ENCODE assay signal across 8 cellular contexts in genomic region chr1:155250246-155250632, GRCh38. TPM values are rescaled to one million over a fixed set of nuclear protein-coding genes. Genes with fewer than 3 reads are reported as not detected.
DNase-seq lines count a peak whose midpoint lies in the region; ATAC-seq and TF ChIP-seq lines count a peak whose summit lies in the region.

No MANE protein-coding gene starts in this region.

- POLR2A ChIA-PET in WTC11 (lab: Charles Lee): interaction anchor here (0.5 to 1.7 kb wide), 6 partner anchors 11 to 68 kb away, joined by 3 to 6 read pairs (median 4); partner anchors contain the start of gene CLK2

- H3K36me3 ChIP-seq in GM06990 (ENCODE audit: control insufficient read depth, insufficient read depth, low read length) (no peaks in the 10 kb centered on the region; the same call in 1 of the 2 replicates), GM23338 (ENCODE audit: insufficient read depth) (no peaks in the 10 kb centered on the region), mucosa of rectum (ENCODE audit: control insufficient read depth in 2 of 2, insufficient read depth in 2 of 2, low read length in 2 of 2) (no peaks in the 10 kb centered on the region)

- DNase-seq in GM06990 (ENCODE audit: extremely low read depth, insufficient read length): no peak
- peak; percentile 36 for DNase-seq in GM23338 (ENCODE audit: low spot score)
- DNase-seq in WTC11 (ENCODE audit: low spot score): peak; percentile 31
- DNase-seq in activated CD8-positive, alpha-beta memory T cell treated with anti-CD3 and anti-CD28 coated beads, Interleukin-2, amount 50 U/mL, for 4 hours: no peak
- no peak for DNase-seq in Calu3
- DNase-seq in NCI-H1436 (lab: John Stamatoyannopoulos, UW): no peak
- no peak for DNase-seq in GM19238 (ENCODE audit: insufficient read length, low spot score)

- no peak overlapping the region for H3K27ac ChIP-seq in GM23338 (ENCODE audit: low read depth)
- peak overlapping the region in 1 of 2 donors; percentile 23 for H3K27ac ChIP-seq in mucosa of rectum (ENCODE audit: low read depth in 2 of 2, low read length in 2 of 2)

- H3K27me3 ChIP-seq in GM06990 (replicated peaks; ENCODE audit: control insufficient read depth, insufficient read depth, low read length): no peaks in the 10 kb centered on the region
- H3K27me3 ChIP-seq in GM23338 (ENCODE audit: insufficient read depth): peaks cover 16% of the 10 kb centered on the region
- H3K27me3 ChIP-seq in mucosa of rectum (ENCODE audit: control insufficient read depth in 2 of 2, insufficient read depth in 2 of 2, low read length in 2 of 2): no peaks in the 10 kb centered on the region

- no peaks in the 10 kb centered on the region for H4K20me1 ChIP-seq in GM23338 (replicated peaks; ENCODE audit: insufficient read depth)

- H2AFZ ChIP-seq in GM23338: 0 out of 2 replicates have a peak overlapping the region, but pooled peaks have one; percentile 89

- H3K79me2 ChIP-seq in GM23338 (replicated peaks; ENCODE audit: insufficient read depth): no peaks in the 10 kb centered on the region; the same call in 1 of the 2 replicates

- peak overlapping the region; percentile 65 to 66 for H3K9ac ChIP-seq in mucosa of rectum (ENCODE audit: low read depth in 1 of 2, low read length in 2 of 2)

- CTCF ChIA-PET in WTC11 (lab: Charles Lee) (interaction anchor here (0.5 to 4.8 kb wide), 63 partner anchors 9 to 479 kb away, joined by 3 to 204 read pairs (median 6); partner anchors contain the start of genes CLK2, FDPS, HCN3 and KRTCAP2), Calu3 (lab: Charles Lee) (interaction anchor here (0.7 to 3.6 kb wide), 15 partner anchors 9 to 479 kb away, joined by 3 to 44 read pairs (median 5); partner anchors contain the start of genes CLK2, FDPS, SCAMP3 and THBS3)

- H3K9me2 ChIP-seq in GM23338 (ENCODE audit: insufficient read depth): no peaks in the 10 kb centered on the region

- H3K4me2 ChIP-seq in GM23338: peak overlapping the region; percentile 91

- TF ChIP-seq CTCF in GM06990 (IDR thresholded peaks at IDR 0.05; ENCODE audit: insufficient read depth, low read length, poor library complexity, severe bottlenecking) (no peak), GM23338 (conservative IDR thresholded peaks at IDR 0.05; ENCODE audit: low read depth in 2 of 2) (no peak), WTC11 (IDR thresholded peaks at IDR 0.05) (no peak), Calu3 (IDR thresholded peaks at IDR 0.05; ENCODE audit: unreplicated experiment) (no peak)

- H3K27ac Mint-ChIP-seq in GM23338 (no peak overlapping the region), WTC11 (no peak overlapping the region), Calu3 (ENCODE audit: unreplicated experiment) (no peak overlapping the region)

- H3K9me3 ChIP-seq in mucosa of rectum (ENCODE audit: control insufficient read depth in 2 of 2, low read length in 2 of 2): no peaks in the 10 kb centered on the region

- H3K36me3 Mint-ChIP-seq in GM23338 (ENCODE audit: low read depth): peaks cover 23% of the 10 kb centered on the region; the same call in 2 of the 3 replicates
- H3K36me3 Mint-ChIP-seq in WTC11: peaks cover 17% of the 10 kb centered on the region
- peaks cover 18% of the 10 kb centered on the region for H3K36me3 Mint-ChIP-seq in Calu3 (ENCODE audit: insufficient read depth, unreplicated experiment)

- peaks cover 12% of the 10 kb centered on the region; the same call in 1 of the 2 replicates for H3F3A ChIP-seq in GM23338 (replicated peaks; ENCODE audit: low read depth)

- H3K4me3 Mint-ChIP-seq in GM23338: peak overlapping the region; percentile 65; the same call in 2 of the 3 replicates
- H3K4me3 Mint-ChIP-seq in WTC11: peak overlapping the region; percentile 58
- no peak overlapping the region for H3K4me3 Mint-ChIP-seq in Calu3 (ENCODE audit: low read depth, unreplicated experiment)

- intact Hi-C loops in Calu3 (cut with micrococcal nuclease; ENCODE audit: unreplicated experiment): loop anchor here (2.0 kb wide), 1 partner anchor 75 kb away; no protein-coding TSS in a partner anchor

- H3K4me1 Mint-ChIP-seq in GM23338 (peaks cover 27% of the 10 kb centered on the region), WTC11 (peaks cover 26% of the 10 kb centered on the region), Calu3 (ENCODE audit: low read depth, unreplicated experiment) (peaks cover 15% of the 10 kb centered on the region)

- H3K4me1 ChIP-seq in GM23338 (ENCODE audit: insufficient read depth) (peaks cover 18% of the 10 kb centered on the region), mucosa of rectum (ENCODE audit: control insufficient read depth in 2 of 2, insufficient read depth in 2 of 2, low read length in 2 of 2) (peaks cover 10 to 21% of the 10 kb centered on the region in 2 donors)

- ATAC-seq in GM23338 (peak; percentile 19), WTC11 (no peak; the same call in 1 of the 2 replicates)

- peaks cover 22% of the 10 kb centered on the region for H3K27me3 Mint-ChIP-seq in GM23338 (ENCODE audit: insufficient read depth, low read depth, poor library complexity)
- peaks cover 22% of the 10 kb centered on the region for H3K27me3 Mint-ChIP-seq in WTC11 (ENCODE audit: low read depth)
- no peaks in the 10 kb centered on the region for H3K27me3 Mint-ChIP-seq in Calu3 (ENCODE audit: unreplicated experiment)

- H3K4me3 ChIP-seq in GM06990 (replicated peaks; ENCODE audit: low read depth, low read length) (peak overlapping the region; percentile 73), GM23338 (peak overlapping the region; percentile 70), mucosa of rectum (ENCODE audit: low read length in 2 of 2) (peak overlapping the region; percentile 25 to 67)

- H3K9me3 Mint-ChIP-seq in GM23338 (no peaks in the 10 kb centered on the region), WTC11 (no peaks in the 10 kb centered on the region), Calu3 (ENCODE audit: low read depth, unreplicated experiment) (no peaks in the 10 kb centered on the region)

- BruUV-seq in Calu3 (replicated peaks; lab: Mats Ljungman, UMichigan): no TSS peak

TF ChIP-seq in GM23338, 12 proteins besides CTCF, POLR2A, EP300 and RAD21 (continues in another document):
- 0 out of 2 replicates have a peak, but pooled peaks have one; percentile 0 for TF ChIP-seq POLR2AphosphoS5 (IDR thresholded peaks at IDR 0.05; ENCODE audit: low read depth)

TF ChIP-seq in WTC11, 78 proteins besides CTCF, POLR2A, EP300 and RAD21:
- no peak for TF ChIP-seq EMX1 (CRISPR knock-in tag; IDR thresholded peaks at IDR 0.05)
- no peak for TF ChIP-seq ZNF232 (CRISPR knock-in tag; IDR thresholded peaks at IDR 0.05)
- TF ChIP-seq JAZF1 (CRISPR knock-in tag; IDR thresholded peaks at IDR 0.05): no peak
- no peak for TF ChIP-seq ATF2 (CRISPR knock-in tag; IDR thresholded peaks at IDR 0.05; ENCODE audit: borderline replicate concordance, low read depth)
- TF ChIP-seq IRF2 (CRISPR knock-in tag; IDR thresholded peaks at IDR 0.05; ENCODE audit: borderline replicate concordance, low read depth): no peak
- TF ChIP-seq SMAD3 (CRISPR knock-in tag; IDR thresholded peaks at IDR 0.05; ENCODE audit: borderline replicate concordance): no peak
- no peak for TF ChIP-seq MLX (CRISPR knock-in tag; IDR thresholded peaks at IDR 0.05)
- TF ChIP-seq ESRRA (CRISPR knock-in tag; IDR thresholded peaks at IDR 0.05; ENCODE audit: borderline replicate concordance): no peak
- TF ChIP-seq MAX (CRISPR knock-in tag; IDR thresholded peaks at IDR 0.05): no peak
- TF ChIP-seq NFYB (CRISPR knock-in tag; conservative IDR thresholded peaks at IDR 0.05; ENCODE audit: low read depth): no peak
- no peak for TF ChIP-seq FOXK1 (CRISPR knock-in tag; IDR thresholded peaks at IDR 0.05)

RNA-seq across cellular contexts. Expression of gene ENTREP3, which starts 5.0 kb away (rescaled TPM):
- 34.7 and 46.3 TPM in 2 replicates for total RNA-seq in GM23338 (2014; rRNA removed; shearing (Covaris generic))
- 18.6 and 19.5 TPM in 2 replicates for polyA plus RNA-seq in GM23338 (2016; fragmentation: Nextera tagmentation; extraction: Ambion mirVana)
- total RNA-seq in WTC11 (2021): 65.3 to 67.8 TPM (median 66.6 TPM) in 3 replicates
- 25.2 and 25.9 TPM in 2 replicates for total RNA-seq in Calu3 (2022)

RNA-seq across cellular contexts. Expression of gene SCAMP3, which starts 11.9 kb away (rescaled TPM):
- total RNA-seq in GM23338 (2014; rRNA removed; shearing (Covaris generic)): 47.2 and 52.5 TPM in 2 replicates
- 38.3 and 50.5 TPM in 2 replicates for polyA plus RNA-seq in GM23338 (2016; fragmentation: Nextera tagmentation; extraction: Ambion mirVana)
- 50.0 to 58.8 TPM (median 52.2 TPM) in 3 replicates for total RNA-seq in WTC11 (2021)
- total RNA-seq in Calu3 (2022): 85.1 and 104 TPM in 2 replicates

RNA-seq across cellular contexts. Expression of gene CLK2, which starts 23.1 kb away (rescaled TPM):
- total RNA-seq in GM23338 (2014; rRNA removed; shearing (Covaris generic)): 40.4 and 54.6 TPM in 2 replicates
- 23.9 and 27.2 TPM in 2 replicates for polyA plus RNA-seq in GM23338 (2016; fragmentation: Nextera tagmentation; extraction: Ambion mirVana)
- total RNA-seq in WTC11 (2021) (68.2 to 74.9 TPM (median 74.4 TPM) in 3 replicates), Calu3 (2022) (78.5 and 79.4 TPM in 2 replicates)

RNA-seq across cellular contexts. Expression of gene HCN3, which starts 27.0 kb away (rescaled TPM):
- 3.5 and 4.9 TPM in 2 replicates for total RNA-seq in GM23338 (2014; rRNA removed; shearing (Covaris generic))
- 3.4 and 4.6 TPM in 2 replicates for polyA plus RNA-seq in GM23338 (2016; fragmentation: Nextera tagmentation; extraction: Ambion mirVana)
- total RNA-seq in WTC11 (2021) (5.9 to 7.3 TPM (median 6.3 TPM) in 3 replicates), Calu3 (2022) (11.8 and 19.6 TPM in 2 replicates)

RNA-seq across cellular contexts. Expression of gene MTX1, which starts 41.7 kb away (rescaled TPM):
- 66.7 and 77.7 TPM in 2 replicates for total RNA-seq in GM23338 (2014; rRNA removed; shearing (Covaris generic))
- 106 and 109 TPM in 2 replicates for polyA plus RNA-seq in GM23338 (2016; fragmentation: Nextera tagmentation; extraction: Ambion mirVana)
- 57.5 to 62.8 TPM (median 60.4 TPM) in 3 replicates for total RNA-seq in WTC11 (2021)
- total RNA-seq in Calu3 (2022): 58.9 and 60.0 TPM in 2 replicates

Comparison
In these comparisons a context has a peak if more than half of its experiments do, and no peak if none do; other contexts are left out.
1. DNase-seq: peak in GM23338 (single experiment) and WTC11 (single experiment); none in GM06990 (single experiment), activated CD8-positive, alpha-beta memory T cell treated with anti-CD3 and anti-CD28 coated beads, Interleukin-2, amount 50 U/mL, for 4 hours (single experiment), Calu3 (single experiment), NCI-H1436 (single experiment) and GM19238 (single experiment).
2. Peak in every context shown above with its lines, with median percentiles within 50 percentile points of each other: H3K4me3 ChIP-seq.